ENCODE assay signal across 21 cellular contexts in the genomic region with DNA sequence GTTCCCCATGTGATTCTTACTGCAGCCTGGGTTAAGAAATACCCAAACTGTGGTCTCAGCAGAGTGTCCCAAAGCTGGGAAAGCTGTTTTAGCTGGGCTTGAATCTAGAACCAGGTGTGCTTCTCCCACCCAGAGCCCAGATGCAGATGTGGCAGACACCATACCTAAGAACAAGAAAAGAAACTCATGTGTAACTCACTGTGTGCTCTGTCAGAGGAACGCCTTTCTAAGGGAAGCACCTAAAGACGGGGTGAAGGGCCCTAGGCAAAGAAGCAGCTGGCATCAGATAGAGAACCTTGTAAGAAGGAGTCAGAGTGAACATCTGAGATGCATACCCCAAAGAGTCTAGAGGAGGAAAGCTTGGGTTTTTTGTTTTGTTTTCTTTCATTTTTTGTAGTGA. TPM values are rescaled to one million over a fixed set of nuclear protein-coding genes. Genes with fewer than 3 reads are reported as not detected.
DNase-seq lines count a peak whose midpoint lies in the region; ATAC-seq, FAIRE-seq and TF ChIP-seq lines count a peak whose summit lies in the region.
"Had no signal": no experiment of that assay in that cellular context is flagged by ENCODE, and none has a peak within 500 bp of the region (broad histone marks: within the 10 kb centered on the region; RNA-seq: fewer than 3 reads in every experiment).

No MANE protein-coding gene starts in this region.

- no peaks in the 10 kb centered on the region for H3K9me3 ChIP-seq in A673 (ENCODE audit: low read depth, low read length, poor library complexity, severe bottlenecking)
- H3K9me3 ChIP-seq: heart right ventricle, MG63 had no signal

- no peaks in the 10 kb centered on the region for H3K27me3 ChIP-seq in A673 (replicated peaks; ENCODE audit: insufficient read depth, low read depth, low read length, poor library complexity)
- H3K27me3 ChIP-seq: heart right ventricle, MG63 had no signal

- H3K4me1 ChIP-seq in A673 (ENCODE audit: insufficient read depth, low read length, poor library complexity, severe bottlenecking): peaks cover 4% of the 10 kb centered on the region

- ATAC-seq in GM21390 (IDR thresholded peaks at IDR 0.05; ENCODE audit: unreplicated experiment) (peak; percentile 45), HG02870 (IDR thresholded peaks at IDR 0.05; ENCODE audit: unreplicated experiment) (peak; percentile 55)
- ATAC-seq: HepG2 had no signal

- no peak overlapping the region for H3K4me3 ChIP-seq in A673 (ENCODE audit: low read depth, low read length, poor library complexity, severe bottlenecking)
- H3K4me3 ChIP-seq: heart right ventricle, lung, MG63 had no signal

- H3K36me3 ChIP-seq in A673 (ENCODE audit: insufficient read depth, low read length, poor library complexity, severe bottlenecking): no peaks in the 10 kb centered on the region
- H3K36me3 ChIP-seq: heart right ventricle, MG63 had no signal

- peak; percentile 48 for FAIRE-seq in GM12892 (lab: Jason Lieb, UNC)
- FAIRE-seq: HepG2, TTC549 had no signal

- TF ChIP-seq POLR2A in GM12892 (IDR thresholded peaks at IDR 0.05; ENCODE audit: low read depth, low read length): no peak

- BruUV-seq in A673 (replicated peaks; lab: Mats Ljungman, UMichigan): no TSS peak

- peaks cover 42% of the 10 kb centered on the region for H3K4me1 Mint-ChIP-seq in T-helper 1 cell treated with Interleukin-12 subunit alpha and Interleukin-12 subunit beta and Interleukin-4 antibody, amounts not matched to agents 30 μg/mL and 1 μg/mL, for 36 hours (ENCODE audit: low read depth)

- H3K4me3 Mint-ChIP-seq in T-helper 1 cell treated with Interleukin-12 subunit alpha and Interleukin-12 subunit beta and Interleukin-4 antibody, amounts not matched to agents 30 μg/mL and 1 μg/mL, for 36 hours: no peak overlapping the region
- H3K4me3 Mint-ChIP-seq: activated CD4-positive, alpha-beta T cell treated with anti-CD3 and anti-CD28 coated beads, Interleukin-2, amount 10 ng/mL, durations not matched to agents 24 days and 14 days; activated naive CD4-positive, alpha-beta T cell treated with anti-CD3 and anti-CD28 coated beads, Interleukin-2, amount 50 U/mL, for 24 hours; CD4-positive, alpha-beta T cell; endodermal cell had no signal

- DNase-seq in GM12892 (ENCODE audit: insufficient read length) (no peak), NCI-H2107 treated with DMSO at 0.1 percent for 48 hours (lab: John Stamatoyannopoulos, UW; ENCODE audit: unreplicated experiment) (no peak), A673 (ENCODE audit: low spot score) (no peak), NAMALWA (ENCODE audit: low spot score) (no peak), SW 1271 (lab: John Stamatoyannopoulos, UW) (no peak)
- DNase-seq: activated CD4-positive, alpha-beta T cell treated with anti-CD3 and anti-CD28 coated beads, Interleukin-2, amount 10 ng/mL, durations not matched to agents 24 days and 14 days; CD4-positive, alpha-beta T cell; endodermal cell; heart right ventricle; MG63; NCI-H1694 treated with DMSO at 0.1 percent for 48 hours; NK-92 treated with Interleukin-12 subunit alpha and Interleukin-12 subunit beta, amount 100 ng/mL, for 24 hours had no signal

- H3K27ac Mint-ChIP-seq in T-helper 1 cell treated with Interleukin-12 subunit alpha and Interleukin-12 subunit beta and Interleukin-4 antibody, amounts not matched to agents 30 μg/mL and 1 μg/mL, for 36 hours: peak overlapping the region; percentile 70
- H3K27ac Mint-ChIP-seq: activated naive CD4-positive, alpha-beta T cell treated with anti-CD3 and anti-CD28 coated beads, Interleukin-2, amount 50 U/mL, for 24 hours; CD4-positive, alpha-beta T cell; endodermal cell had no signal

- CTCF ChIA-PET in A673 (lab: Charles Lee): no interaction called here

- no peak overlapping the region for H3K27ac ChIP-seq in A673 (ENCODE audit: low read depth, low read length, poor library complexity, severe bottlenecking)

- H3K36me3 Mint-ChIP-seq in T-helper 1 cell treated with Interleukin-12 subunit alpha and Interleukin-12 subunit beta and Interleukin-4 antibody, amounts not matched to agents 30 μg/mL and 1 μg/mL, for 36 hours (ENCODE audit: low read depth): peaks cover 6% of the 10 kb centered on the region

- POLR2A ChIA-PET in A673 (lab: Charles Lee; ENCODE audit: low non-redundant PET): no interaction called here

- no peaks in the 10 kb centered on the region for H3K27me3 Mint-ChIP-seq in T-helper 1 cell treated with Interleukin-12 subunit alpha and Interleukin-12 subunit beta and Interleukin-4 antibody, amounts not matched to agents 30 μg/mL and 1 μg/mL, for 36 hours (ENCODE audit: low read depth)
- H3K27me3 Mint-ChIP-seq: activated CD4-positive, alpha-beta T cell treated with anti-CD3 and anti-CD28 coated beads, Interleukin-2, amount 10 ng/mL, durations not matched to agents 24 days and 14 days; activated naive CD4-positive, alpha-beta T cell treated with anti-CD3 and anti-CD28 coated beads, Interleukin-2, amount 50 U/mL, for 24 hours had no signal

- H3K9me3 Mint-ChIP-seq in T-helper 1 cell treated with Interleukin-12 subunit alpha and Interleukin-12 subunit beta and Interleukin-4 antibody, amounts not matched to agents 30 μg/mL and 1 μg/mL, for 36 hours: no peaks in the 10 kb centered on the region
- H3K9me3 Mint-ChIP-seq: activated naive CD4-positive, alpha-beta T cell treated with anti-CD3 and anti-CD28 coated beads, Interleukin-2, amount 50 U/mL, for 24 hours; CD4-positive, alpha-beta T cell; endodermal cell had no signal

- intact Hi-C loops in A673 (cut with micrococcal nuclease; ENCODE audit: unreplicated experiment): no loop called here

- TF ChIP-seq CTCF in A673 (conservative IDR thresholded peaks at IDR 0.05; ENCODE audit: low read depth, low read length): no peak

RNA-seq across cellular contexts. Expression of a gene that starts 24.0 kb away (rescaled TPM):
- 30.5 TPM for polyA plus RNA-seq in GM12892 (2012; ENCODE audit: missing spikeins)
- 18.4 and 20.7 TPM in 2 replicates for total RNA-seq in A673 (2021)

RNA-seq across cellular contexts. Expression of a gene that starts 24.7 kb away (rescaled TPM):
- 21.0 TPM for polyA plus RNA-seq in GM12892 (2012; ENCODE audit: missing spikeins)
- 0.88 and 1.9 TPM in 2 replicates for total RNA-seq in A673 (2021)

RNA-seq across cellular contexts. Expression of a gene that starts 48.7 kb away (rescaled TPM):
- 56.6 TPM for polyA plus RNA-seq in GM12892 (2012; ENCODE audit: missing spikeins)
- total RNA-seq in A673 (2021): 35.1 and 37.7 TPM in 2 replicates

RNA-seq across cellular contexts. Expression of a gene that starts 49.0 kb away (rescaled TPM):
- polyA plus RNA-seq in GM12892 (2012; ENCODE audit: missing spikeins): 82.7 TPM
- 114 and 126 TPM in 2 replicates for total RNA-seq in A673 (2021)

RNA-seq across cellular contexts. Expression of a gene that starts 52.4 kb away (rescaled TPM):
- polyA plus RNA-seq in GM12892 (2012; ENCODE audit: missing spikeins): 0.93 TPM
- 0.50 and 0.71 TPM in 2 replicates for total RNA-seq in A673 (2021)
- total RNA-seq: chondrocyte, sciatic nerve had no signal
